In genomic region chrX:12115377-12115776, GRCh38 we compare ENCODE assay signal across 13 cellular contexts. TPM values are rescaled to one million over a fixed set of nuclear protein-coding genes. Genes with fewer than 3 reads are reported as not detected.
DNase-seq lines count a peak whose midpoint lies in the region; FAIRE-seq and TF ChIP-seq lines count a peak whose summit lies in the region.
"Had no signal": no experiment of that assay in that cellular context is flagged by ENCODE, and none has a peak within 500 bp of the region (broad histone marks: within the 10 kb centered on the region; RNA-seq: fewer than 3 reads in every experiment).

No MANE protein-coding gene starts in this region.

- peaks cover 2% of the 10 kb centered on the region for H3K9me3 Mint-ChIP-seq in neural crest cell
- H3K9me3 Mint-ChIP-seq: activated CD4-positive, alpha-beta T cell treated with anti-CD3 and anti-CD28 coated beads, Interleukin-2, amount 10 ng/mL, durations not matched to agents 24 days and 14 days had no signal

- H2AFZ ChIP-seq in Loucy (ENCODE audit: low read length): no peak overlapping the region

- no peaks in the 10 kb centered on the region for H3F3A ChIP-seq in Loucy (ENCODE audit: low read depth)

- no peak overlapping the region for H3K4me3 Mint-ChIP-seq in neural crest cell
- H3K4me3 Mint-ChIP-seq: activated CD4-positive, alpha-beta T cell treated with anti-CD3 and anti-CD28 coated beads, Interleukin-2, amount 10 ng/mL, durations not matched to agents 24 days and 14 days had no signal

- H4K20me1 ChIP-seq in Loucy (ENCODE audit: insufficient read depth, low read length, poor library complexity, severe bottlenecking): no peaks in the 10 kb centered on the region

- H3K27me3 ChIP-seq in Loucy (ENCODE audit: insufficient read depth, low read length, poor library complexity, severe bottlenecking): no peaks in the 10 kb centered on the region
- H3K27me3 ChIP-seq: esophagus muscularis mucosa, MG63, stomach had no signal

- H3K9me3 ChIP-seq in Loucy (ENCODE audit: insufficient read depth, low read depth, low read length): no peaks in the 10 kb centered on the region
- H3K9me3 ChIP-seq: esophagus muscularis mucosa, MG63, stomach had no signal

- no peak for FAIRE-seq in GM12891 (lab: Jason Lieb, UNC)

- H3K4me3 ChIP-seq in GM12865 (ENCODE audit: low read depth, low read length) (no peak overlapping the region), Loucy (ENCODE audit: low read length, poor library complexity, severe bottlenecking) (no peak overlapping the region)
- H3K4me3 ChIP-seq: esophagus muscularis mucosa, MG63, SK-N-MC, stomach had no signal

- no peak overlapping the region for H3K27ac Mint-ChIP-seq in neural crest cell (ENCODE audit: unreplicated experiment)
- H3K27ac Mint-ChIP-seq: activated CD4-positive, alpha-beta T cell treated with anti-CD3 and anti-CD28 coated beads, Interleukin-2, amount 10 ng/mL, durations not matched to agents 24 days and 14 days had no signal

- H3K36me3 ChIP-seq in Loucy (ENCODE audit: insufficient read depth, low read length): no peaks in the 10 kb centered on the region
- H3K36me3 ChIP-seq: esophagus muscularis mucosa, MG63, stomach had no signal

- TF ChIP-seq CTCF in GM12865 (IDR thresholded peaks at IDR 0.05; ENCODE audit: insufficient read depth, low read depth, low read length, missing control alignments) (peak; percentile 18), Loucy (conservative IDR thresholded peaks at IDR 0.05; ENCODE audit: low read length) (peak; percentile 39), neural crest cell (conservative IDR thresholded peaks at IDR 0.05) (peak; percentile 50)

- no peak overlapping the region for H3K9ac ChIP-seq in Loucy (ENCODE audit: low read depth, low read length, poor library complexity, severe bottlenecking)

- H3K4me1 Mint-ChIP-seq in neural crest cell: no peaks in the 10 kb centered on the region
- H3K4me1 Mint-ChIP-seq: activated CD4-positive, alpha-beta T cell treated with anti-CD3 and anti-CD28 coated beads, Interleukin-2, amount 10 ng/mL, durations not matched to agents 24 days and 14 days had no signal

- no peaks in the 10 kb centered on the region for H3K36me3 Mint-ChIP-seq in neural crest cell (ENCODE audit: low read depth)

- no peaks in the 10 kb centered on the region for H3K79me2 ChIP-seq in Loucy (ENCODE audit: insufficient read depth, low read length)

- H3K4me2 ChIP-seq in Loucy (ENCODE audit: low read depth, low read length, poor library complexity, severe bottlenecking): no peak overlapping the region

- H3K9me2 ChIP-seq in Loucy (replicated peaks; ENCODE audit: low read depth, low read length): no peaks in the 10 kb centered on the region

- no peak for DNase-seq in GM12865 (ENCODE audit: low read depth)
- peak; percentile 3 for DNase-seq in cerebellar cortex (ENCODE audit: low spot score)
- peak; percentile 3 for DNase-seq in neural crest cell (ENCODE audit: low read depth, low spot score)
- no peak for DNase-seq in hepatic stellate cell (ENCODE audit: low spot score)
- DNase-seq in nucleus accumbens (lab: John Stamatoyannopoulos, UW): no peak
- no peak for DNase-seq in GM12891 (ENCODE audit: insufficient read length, low spot score)
- DNase-seq: activated CD4-positive, alpha-beta T cell treated with anti-CD3 and anti-CD28 coated beads, Interleukin-2, amount 10 ng/mL, durations not matched to agents 24 days and 14 days; MG63; NCI-H345; stomach had no signal

- H3K27me3 Mint-ChIP-seq in neural crest cell (ENCODE audit: low read depth): peaks cover 11% of the 10 kb centered on the region
- H3K27me3 Mint-ChIP-seq: activated CD4-positive, alpha-beta T cell treated with anti-CD3 and anti-CD28 coated beads, Interleukin-2, amount 10 ng/mL, durations not matched to agents 24 days and 14 days had no signal

- TF ChIP-seq POLR2A in GM12891 (IDR thresholded peaks at IDR 0.05; ENCODE audit: low read depth, low read length): no peak

- no peaks in the 10 kb centered on the region for H3K4me1 ChIP-seq in Loucy (ENCODE audit: insufficient read depth, low read length, poor library complexity, severe bottlenecking)
- H3K4me1 ChIP-seq: esophagus muscularis mucosa, stomach had no signal

TF ChIP-seq in GM12891, 5 proteins besides CTCF, POLR2A, EP300 and RAD21:
- TF ChIP-seq POLR2AphosphoS5 (IDR thresholded peaks at IDR 0.05; ENCODE audit: low read depth, low read length): no peak
- TF ChIP-seq SPI1 (IDR thresholded peaks at IDR 0.05; ENCODE audit: low read depth, low read length): no peak
- no peak for TF ChIP-seq PAX5 (IDR thresholded peaks at IDR 0.05; ENCODE audit: insufficient read depth, low read length, severe bottlenecking)
- TF ChIP-seq POU2F2 (IDR thresholded peaks at IDR 0.05; ENCODE audit: low read depth, low read length): no peak
- TF ChIP-seq TAF1 (IDR thresholded peaks at IDR 0.05; ENCODE audit: low read depth, low read length): no peak

RNA-seq across cellular contexts. Expression of gene FRMPD4, which starts 22.9 kb away (rescaled TPM):
- total RNA-seq in neural crest cell: 0.07 TPM in 1 of 2 replicates, not detected in the other
- not detected for polyA plus RNA-seq in GM12891 (2012; ENCODE audit: low read depth, missing spikeins)
- total RNA-seq: activated CD4-positive, alpha-beta T cell treated with anti-CD3 and anti-CD28 coated beads, Interleukin-2, amount 10 ng/mL, durations not matched to agents 24 days and 14 days had no signal

Comparison
In these comparisons a context has a peak if more than half of its experiments do, and no peak if none do; other contexts are left out.
1. DNase-seq: peak in cerebellar cortex (single experiment) and neural crest cell (single experiment); none in GM12865 (single experiment), hepatic stellate cell (single experiment), nucleus accumbens (0 of 56) and GM12891 (single experiment).
2. Peak in every context shown above with its lines, with median percentiles within 50 percentile points of each other: CTCF ChIP-seq.